24 cellular contexts compared by ENCODE assay signal in genomic region chr1:96116707-96117106, GRCh38.
DNase-seq lines count a peak whose midpoint lies in the region; TF ChIP-seq lines count a peak whose summit lies in the region.
"Had no signal": no experiment of that assay in that cellular context is flagged by ENCODE, and none has a peak within 500 bp of the region (broad histone marks: within the 10 kb centered on the region; RNA-seq: fewer than 3 reads in every experiment).

No MANE protein-coding gene starts in this region.

- no peaks in the 10 kb centered on the region for H3K79me1 ChIP-seq in trophoblast cell (ENCODE audit: low read length)

- no peak overlapping the region for H3K4ac ChIP-seq in trophoblast cell (ENCODE audit: low read depth, low read length)

- H3K27me3 ChIP-seq in endodermal cell (ENCODE audit: control insufficient read depth, insufficient read depth, low read length, poor library complexity, severe bottlenecking) (no peaks in the 10 kb centered on the region), smooth muscle cell (ENCODE audit: low read depth) (no peaks in the 10 kb centered on the region), trophoblast cell (ENCODE audit: insufficient read depth, low read length) (no peaks in the 10 kb centered on the region)
- H3K27me3 ChIP-seq: BE2C, body of pancreas, dorsolateral prefrontal cortex, heart right ventricle had no signal

- H3K4me3 ChIP-seq in SK-N-MC (no peak overlapping the region), endodermal cell (ENCODE audit: low read length) (no peak overlapping the region), smooth muscle cell (no peak overlapping the region), trophoblast cell (ENCODE audit: low read depth, low read length) (no peak overlapping the region)
- H3K4me3 ChIP-seq: body of pancreas, dorsolateral prefrontal cortex, heart right ventricle, K562 had no signal

- H2BK120ac ChIP-seq in trophoblast cell (ENCODE audit: insufficient read depth, low read length, poor library complexity): no peak overlapping the region

- no peaks in the 10 kb centered on the region for H3K36me3 Mint-ChIP-seq in endodermal cell (ENCODE audit: low read depth)
- H3K36me3 Mint-ChIP-seq: activated naive CD8-positive, alpha-beta T cell treated with anti-CD3 and anti-CD28 coated beads for 36 hours; CD8-positive, alpha-beta memory T cell had no signal

- no peaks in the 10 kb centered on the region for H3K27me3 Mint-ChIP-seq in endodermal cell (ENCODE audit: insufficient read depth)
- H3K27me3 Mint-ChIP-seq: activated CD4-positive, alpha-beta T cell treated with anti-CD3 and anti-CD28 coated beads, Interleukin-2, amount 10 ng/mL, durations not matched to agents 24 days and 14 days; activated naive CD8-positive, alpha-beta T cell treated with anti-CD3 and anti-CD28 coated beads for 36 hours; CD8-positive, alpha-beta memory T cell had no signal

- H3K27ac ChIP-seq in SK-N-MC (no peak overlapping the region), endodermal cell (ENCODE audit: low read depth, low read length) (peak overlapping the region; percentile 92), smooth muscle cell (ENCODE audit: low read depth) (no peak overlapping the region), trophoblast cell (ENCODE audit: low read depth, low read length) (no peak overlapping the region)
- H3K27ac ChIP-seq: body of pancreas, dorsolateral prefrontal cortex, heart right ventricle had no signal

- H3K27ac Mint-ChIP-seq in endodermal cell: no peak overlapping the region
- H3K27ac Mint-ChIP-seq: activated CD4-positive, alpha-beta T cell treated with anti-CD3 and anti-CD28 coated beads, Interleukin-2, amount 10 ng/mL, durations not matched to agents 24 days and 14 days; activated naive CD8-positive, alpha-beta T cell treated with anti-CD3 and anti-CD28 coated beads for 36 hours; CD8-positive, alpha-beta memory T cell had no signal

- no peaks in the 10 kb centered on the region for H4K20me1 ChIP-seq in smooth muscle cell (ENCODE audit: low read depth)

- H4K12ac ChIP-seq in trophoblast cell (ENCODE audit: low read depth, low read length): no peak overlapping the region

- H3K4me2 ChIP-seq in smooth muscle cell (peak overlapping the region; percentile 30), trophoblast cell (ENCODE audit: low read length) (no peak overlapping the region)

- H4K91ac ChIP-seq in trophoblast cell (ENCODE audit: low read depth, low read length): no peak overlapping the region

- 67 to 90% methylated on average over 4 of the region's 4 CpGs for WGBS in endodermal cell (ENCODE audit: insufficient coverage in 1 of 2, insufficient read length in 1 of 2), 2 experiments
- 53% methylated on average over 4 of the region's 4 CpGs for WGBS in smooth muscle cell (ENCODE audit: low lambda C conversion rate)
- WGBS in trophoblast cell (ENCODE audit: extremely low coverage, insufficient coverage, insufficient read length): no CpG with 5 or more reads among the region's 4 CpGs

- H3K9me3 Mint-ChIP-seq in endodermal cell: peaks cover 10% of the 10 kb centered on the region
- H3K9me3 Mint-ChIP-seq: activated CD4-positive, alpha-beta T cell treated with anti-CD3 and anti-CD28 coated beads, Interleukin-2, amount 10 ng/mL, durations not matched to agents 24 days and 14 days had no signal

- no peak overlapping the region for H3K18ac ChIP-seq in trophoblast cell (ENCODE audit: low read length)

- H3K4me1 ChIP-seq in endodermal cell (ENCODE audit: control insufficient read depth, insufficient read depth, low read length) (peaks cover 2% of the 10 kb centered on the region), smooth muscle cell (ENCODE audit: low read depth) (peaks cover 7% of the 10 kb centered on the region), trophoblast cell (ENCODE audit: control insufficient read depth in 1 of 2, insufficient read depth in 2 of 2, low read length in 2 of 2) (no peaks in the 10 kb centered on the region)
- H3K4me1 ChIP-seq: BE2C, body of pancreas, heart right ventricle had no signal

- H3K9me3 ChIP-seq in SK-N-MC (ENCODE audit: low read depth, low read length) (no peaks in the 10 kb centered on the region), endodermal cell (ENCODE audit: control insufficient read depth, low read length) (peaks cover 8% of the 10 kb centered on the region), smooth muscle cell (replicated peaks; ENCODE audit: low read depth) (no peaks in the 10 kb centered on the region), trophoblast cell (ENCODE audit: insufficient read depth, low read depth, low read length) (no peaks in the 10 kb centered on the region)
- H3K9me3 ChIP-seq: BE2C, body of pancreas had no signal

- no peak overlapping the region for H2BK5ac ChIP-seq in trophoblast cell (ENCODE audit: low read depth, low read length, poor library complexity)

- H2AFZ ChIP-seq in smooth muscle cell (ENCODE audit: low read depth): no peak overlapping the region
- H2AFZ ChIP-seq in trophoblast cell (ENCODE audit: insufficient read depth, low read length, poor library complexity): no peak overlapping the region

- H3K23ac ChIP-seq in trophoblast cell (ENCODE audit: low read length): no peak overlapping the region

- no peak for TF ChIP-seq CTCF in endodermal cell (conservative IDR thresholded peaks at IDR 0.05)
- TF ChIP-seq CTCF in smooth muscle cell (IDR thresholded peaks at IDR 0.05; ENCODE audit: borderline replicate concordance, insufficient read depth, poor library complexity, severe bottlenecking): no peak

- H3K36me3 ChIP-seq in SK-N-MC (ENCODE audit: insufficient read depth, low read length): no peaks in the 10 kb centered on the region
- no peaks in the 10 kb centered on the region for H3K36me3 ChIP-seq in endodermal cell (ENCODE audit: control insufficient read depth, insufficient read depth, low read length)
- no peaks in the 10 kb centered on the region for H3K36me3 ChIP-seq in smooth muscle cell (ENCODE audit: low read depth)
- H3K36me3 ChIP-seq in trophoblast cell (ENCODE audit: control insufficient read depth in 1 of 2, insufficient read depth in 2 of 2, low read length in 2 of 2): no peaks in the 10 kb centered on the region
- H3K36me3 ChIP-seq: BE2C, heart right ventricle had no signal

- H2BK12ac ChIP-seq in trophoblast cell (ENCODE audit: low read length): no peak overlapping the region

- H3K9ac ChIP-seq in SK-N-MC (ENCODE audit: insufficient read length): no peak overlapping the region
- no peak overlapping the region for H3K9ac ChIP-seq in endodermal cell (ENCODE audit: extremely low read depth, low read length, poor library complexity, severe bottlenecking)
- H3K9ac ChIP-seq in smooth muscle cell (ENCODE audit: low read depth): no peak overlapping the region
- H3K9ac ChIP-seq in trophoblast cell (ENCODE audit: low read length): no peak overlapping the region

- no peak overlapping the region for H3K14ac ChIP-seq in trophoblast cell (ENCODE audit: low read length)

- H3K4me1 Mint-ChIP-seq in endodermal cell: peaks cover 6% of the 10 kb centered on the region
- H3K4me1 Mint-ChIP-seq: activated CD4-positive, alpha-beta T cell treated with anti-CD3 and anti-CD28 coated beads, Interleukin-2, amount 10 ng/mL, durations not matched to agents 24 days and 14 days; activated naive CD8-positive, alpha-beta T cell treated with anti-CD3 and anti-CD28 coated beads for 36 hours; CD8-positive, alpha-beta memory T cell had no signal

- H4K8ac ChIP-seq in trophoblast cell (ENCODE audit: low read depth, low read length): no peak overlapping the region

- no peaks in the 10 kb centered on the region for H3F3A ChIP-seq in smooth muscle cell (ENCODE audit: low read depth)

- H3K79me2 ChIP-seq in smooth muscle cell (ENCODE audit: low read depth) (no peaks in the 10 kb centered on the region), trophoblast cell (ENCODE audit: control insufficient read depth, insufficient read depth, low read length, poor library complexity) (no peaks in the 10 kb centered on the region)

- peak; percentile 56 for DNase-seq in NCI-H1417 treated with DMSO at 0.1 percent for 48 hours (lab: John Stamatoyannopoulos, UW)
- DNase-seq in SK-N-MC (ENCODE audit: low read depth, low spot score): peak; percentile 14
- DNase-seq in endodermal cell: no peak
- no peak for DNase-seq in smooth muscle cell (lab: John Stamatoyannopoulos, UW; ENCODE audit: unreplicated experiment)
- DNase-seq in MV-4-11 (lab: John Stamatoyannopoulos, UW): no peak
- DNase-seq in stimulated activated CD4-positive, alpha-beta T cell treated with anti-CD3 and anti-CD28 coated beads, Interleukin-2, amount 100 ng/mL, for 24 hours: no peak
- DNase-seq in trophoblast cell: no peak
- DNase-seq: activated CD4-positive, alpha-beta T cell treated with anti-CD3 and anti-CD28 coated beads, Interleukin-2, amount 10 ng/mL, durations not matched to agents 24 days and 14 days; activated effector memory CD4-positive, alpha-beta T cell treated with Interleukin-2 at 50 U/mL for 16 hours; activated naive CD8-positive, alpha-beta T cell treated with anti-CD3 and anti-CD28 coated beads for 36 hours; activated T-cell treated with anti-CD3 and anti-CD28 coated beads, Interleukin-2, amount 50 U/mL, for 1 hour; BE2C; body of pancreas; CD8-positive, alpha-beta memory T cell; DMS 273 treated with DMSO at 0.1 percent for 48 hours; dorsolateral prefrontal cortex; heart right ventricle; NCI-H1092 treated with DMSO at 0.1 percent for 48 hours; NCI-H2029 treated with DMSO at 0.1 percent for 48 hours; NCI-H345; stimulated activated naive CD8-positive, alpha-beta T cell treated with anti-CD3 and anti-CD28 coated beads, Interleukin-15, Interleukin-2, amounts not matched to agents 100 U/mL and 50 U/mL, for 24 hours; SW 1271; T1000 had no signal

- no peak overlapping the region for H3K4me3 Mint-ChIP-seq in endodermal cell
- H3K4me3 Mint-ChIP-seq: activated CD4-positive, alpha-beta T cell treated with anti-CD3 and anti-CD28 coated beads, Interleukin-2, amount 10 ng/mL, durations not matched to agents 24 days and 14 days; activated naive CD8-positive, alpha-beta T cell treated with anti-CD3 and anti-CD28 coated beads for 36 hours; CD8-positive, alpha-beta memory T cell had no signal

- H2AK5ac ChIP-seq in trophoblast cell (ENCODE audit: low read length): no peak overlapping the region

Comparison
In these comparisons a context has a peak if more than half of its experiments do, and no peak if none do; other contexts are left out.
1. DNase-seq: peak in NCI-H1417 treated with DMSO at 0.1 percent for 48 hours (single experiment) and SK-N-MC (single experiment); none in endodermal cell (single experiment), smooth muscle cell (single experiment), MV-4-11 (single experiment), stimulated activated CD4-positive, alpha-beta T cell treated with anti-CD3 and anti-CD28 coated beads, Interleukin-2, amount 100 ng/mL, for 24 hours (0 of 2) and trophoblast cell (0 of 2).